In genomic region chr2:113692698-113693428, GRCh38 we compare ENCODE assay signal across 7 cellular contexts.
DNase-seq lines count a peak whose midpoint lies in the region; ATAC-seq lines count a peak whose summit lies in the region.

No MANE protein-coding gene starts in this region.

- intact Hi-C loops in head of caudate nucleus (cut with DNase I), result no loop called here

- peak; percentile 40 for DNase-seq in GM19238 (ENCODE audit: insufficient read length, low spot score)
- DNase-seq in OCI-M1 (lab: John Stamatoyannopoulos, UW), result peak; percentile 35
- DNase-seq in stimulated activated CD4-positive, alpha-beta T cell treated with anti-CD3 and anti-CD28 coated beads, Interleukin-2, amount 100 ng/mL, for 4 hours (ENCODE audit: low read depth), result peak; percentile 5
- DNase-seq in SW480 (ENCODE audit: low spot score), result no peak
- DNase-seq in NCI-H82 (lab: John Stamatoyannopoulos, UW), result no peak
- no peak for DNase-seq in head of caudate nucleus

- ATAC-seq in HG02885 (IDR thresholded peaks at IDR 0.05; ENCODE audit: poor library complexity, unreplicated experiment), result peak; percentile 85

Comparison
In these comparisons a context has a peak if more than half of its experiments do, and no peak if none do; other contexts are left out.
1. DNase-seq: peak in GM19238 (single experiment), OCI-M1 (single experiment) and stimulated activated CD4-positive, alpha-beta T cell treated with anti-CD3 and anti-CD28 coated beads, Interleukin-2, amount 100 ng/mL, for 4 hours (single experiment); none in SW480 (single experiment), NCI-H82 (single experiment) and head of caudate nucleus (0 of 42).